In the genomic region with DNA sequence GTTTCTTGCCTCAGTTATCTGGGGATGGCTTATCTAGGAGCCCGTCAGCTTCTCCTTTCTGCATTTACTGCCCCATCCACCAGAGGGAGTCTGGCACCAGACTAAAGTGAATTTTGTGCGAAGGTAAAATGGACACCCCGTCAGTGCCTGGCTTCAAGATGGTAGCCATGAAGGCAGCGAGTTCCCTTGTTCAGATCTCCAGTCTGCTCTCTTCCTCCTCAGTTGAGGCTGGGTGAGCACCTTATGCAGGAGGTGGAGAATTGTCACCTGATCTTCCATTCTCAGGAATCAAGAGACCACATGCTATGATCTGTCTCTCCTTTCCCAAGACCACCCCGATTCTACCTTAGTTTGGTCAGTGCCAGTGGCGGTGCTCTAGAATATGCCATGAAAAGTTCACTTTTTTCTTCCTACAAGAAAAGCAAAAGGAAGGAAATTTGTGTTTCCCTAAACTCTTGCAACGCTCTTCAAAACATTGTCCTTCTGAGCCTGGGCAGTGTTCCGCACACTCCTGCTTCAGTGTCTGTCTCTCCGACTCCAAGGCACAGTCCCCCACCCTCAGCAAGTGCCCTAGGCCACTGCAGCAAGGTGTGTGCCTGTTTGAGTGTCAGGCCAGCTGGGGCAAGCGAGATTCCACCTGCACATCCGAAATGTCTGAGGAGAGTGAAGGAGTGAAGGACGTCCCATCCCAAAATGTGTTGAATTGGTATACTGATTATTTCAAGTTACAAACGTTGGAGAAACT, we compare ENCODE assay signal across 8 cellular contexts.
DNase-seq lines count a peak whose midpoint lies in the region; ATAC-seq and TF ChIP-seq lines count a peak whose summit lies in the region.

No MANE protein-coding gene starts in this region.

- intact Hi-C loops in Caco-2 (cut with micrococcal nuclease; ENCODE audit: unreplicated experiment), result no loop called here

- H3K9me3 ChIP-seq in Caco-2, result no peaks in the 10 kb centered on the region

- DNase-seq in Caco-2 (peak; percentile 38 to 43), HUDEP-2 (lab: John Stamatoyannopoulos, UW; ENCODE audit: unreplicated experiment in 76 of 76) (peak in 72 of 76 experiments; percentile 21 to 91 (median 69)), SK-MEL-5 (ENCODE audit: low read depth, low spot score) (peak; percentile 85), astrocyte of the spinal cord (ENCODE audit: low read depth, low spot score) (no peak), lung microvascular endothelial cell (ENCODE audit: low read depth in 2 of 2) (peak; percentile 46 to 64), occipital lobe (lab: John Stamatoyannopoulos, UW) (no peak)

- H3K4me3 ChIP-seq in Caco-2 (ENCODE audit: low read depth, low read length) (no peak overlapping the region), astrocyte of the spinal cord (ENCODE audit: low read depth, low read length) (no peak overlapping the region)

- H3K4me3 Mint-ChIP-seq in Caco-2 (ENCODE audit: unreplicated experiment), result no peak overlapping the region

- in situ Hi-C loops in SK-MEL-5 (cut with HindIII; ENCODE audit: low pct_unique_long_range_greater_than_20kb, low sequenced_read_pairs) (no loop called here), astrocyte of the spinal cord (cut with HindIII; ENCODE audit: low sequenced_read_pairs) (no loop called here)

- no peaks in the 10 kb centered on the region for H3K4me1 Mint-ChIP-seq in Caco-2 (ENCODE audit: low read depth, unreplicated experiment)

- CTCF ChIA-PET in Caco-2 (lab: Charles Lee), result no interaction called here

- no peaks in the 10 kb centered on the region for H3K9me3 Mint-ChIP-seq in Caco-2 (ENCODE audit: unreplicated experiment)

- peak; percentile 82 for ATAC-seq in GM19328 (IDR thresholded peaks at IDR 0.05; ENCODE audit: unreplicated experiment)
- no peak for ATAC-seq in HG03025 (IDR thresholded peaks at IDR 0.05; ENCODE audit: low FRiP score, unreplicated experiment)

- H3K36me3 ChIP-seq in Caco-2 (ENCODE audit: control insufficient read depth, insufficient read depth, low read length), result no peaks in the 10 kb centered on the region

- no TSS peak for BruUV-seq in Caco-2 (replicated peaks; lab: Mats Ljungman, UMichigan)

- no peaks in the 10 kb centered on the region for H3K36me3 Mint-ChIP-seq in Caco-2 (ENCODE audit: insufficient read depth, unreplicated experiment)

- H3K4me1 ChIP-seq in Caco-2, result no peaks in the 10 kb centered on the region

- H3K27me3 ChIP-seq in Caco-2 (replicated peaks; ENCODE audit: control insufficient read depth, insufficient read depth, low read length), result no peaks in the 10 kb centered on the region

- H3K27ac Mint-ChIP-seq in Caco-2 (ENCODE audit: unreplicated experiment), result no peak overlapping the region

- peaks cover 2% of the 10 kb centered on the region for H3K27me3 Mint-ChIP-seq in Caco-2 (ENCODE audit: insufficient read depth, unreplicated experiment)

- TF ChIP-seq CTCF in Caco-2 (IDR thresholded peaks at IDR 0.05; ENCODE audit: insufficient read depth in 1 of 2, low read depth in 1 of 2, low read length in 1 of 2, severe bottlenecking in 1 of 2, unreplicated experiment in 1 of 2) (peak in 1 of 2 experiments; percentile 35), astrocyte of the spinal cord (IDR thresholded peaks at IDR 0.05; ENCODE audit: low read depth, low read length) (peak; percentile 46)

- POLR2A ChIA-PET in Caco-2 (lab: Charles Lee), result no interaction called here

Comparison
In these comparisons a context has a peak if more than half of its experiments do, and no peak if none do; other contexts are left out.
1. DNase-seq: peak in Caco-2 (2 of 2), HUDEP-2 (72 of 76), SK-MEL-5 (single experiment) and lung microvascular endothelial cell (2 of 2); none in astrocyte of the spinal cord (single experiment) and occipital lobe (single experiment).